ENCODE assay signal across 13 cellular contexts in the genomic region with DNA sequence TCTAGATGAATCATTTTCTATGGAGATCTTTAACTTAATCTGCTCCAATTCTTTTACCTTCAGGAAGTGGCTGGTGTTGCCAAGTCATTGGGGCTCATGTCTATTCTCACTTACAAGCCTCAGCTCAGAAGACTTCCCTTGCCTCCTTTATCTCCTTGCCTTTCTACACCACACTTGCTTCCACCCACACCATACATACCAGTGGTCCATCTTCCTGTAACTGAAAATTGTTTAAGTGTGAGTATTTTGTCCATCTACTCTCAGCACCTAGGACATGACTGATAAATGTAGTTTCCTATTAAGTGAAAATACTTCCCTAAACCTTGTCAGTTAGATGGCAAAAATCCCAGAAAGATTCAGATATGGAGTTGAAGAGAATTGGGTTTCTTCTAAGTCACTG.
A peak's percentile ranks its signal among the peaks of the same experiment; 100 is the strongest.
DNase-seq lines count a peak whose midpoint lies in the region; ATAC-seq and TF ChIP-seq lines count a peak whose summit lies in the region.
"Had no signal": no experiment of that assay in that cellular context is flagged by ENCODE, and none has a peak within 500 bp of the region (broad histone marks: within the 10 kb centered on the region; RNA-seq: fewer than 3 reads in every experiment).

No MANE protein-coding gene starts in this region.

- DNase-seq in AG10803 (ENCODE audit: low read depth): peak; percentile 0
- peak; percentile 8 for DNase-seq in OCI-M1 (lab: John Stamatoyannopoulos, UW)
- peak; percentile 9 for DNase-seq in astrocyte of the hippocampus (ENCODE audit: low read depth, low spot score)
- peak; percentile 11 for DNase-seq in iris pigment epithelial cell (ENCODE audit: low read depth)
- DNase-seq in tibial nerve (ENCODE audit: low spot score in 2 of 2): no peak
- DNase-seq in activated T-cell treated with anti-CD3 and anti-CD28 coated beads, Interleukin-2, amount 50 U/mL, for 48 hours: no peak
- DNase-seq: ACHN; C1 segment of cervical spinal cord; Calu3; CD4-positive, alpha-beta T cell; DMS 273 treated with DMSO at 0.1 percent for 48 hours had no signal

- no peaks in the 10 kb centered on the region for H3K27me3 ChIP-seq in tibial nerve

- peaks cover 0 to 7% (median 0%) of the 10 kb centered on the region in 4 donors for H3K4me1 ChIP-seq in tibial nerve

- no peaks in the 10 kb centered on the region for H3K36me3 ChIP-seq in tibial nerve

- H3K27ac ChIP-seq in tibial nerve: no peak overlapping the region

- no peaks in the 10 kb centered on the region for H3K9me3 ChIP-seq in tibial nerve

- no peak for ATAC-seq in GM21528 (IDR thresholded peaks at IDR 0.05; ENCODE audit: low FRiP score, unreplicated experiment)
- ATAC-seq: HCT116 had no signal

- no peak for TF ChIP-seq POLR2A in tibial nerve (IDR thresholded peaks at IDR 0.05)

- H3K4me3 ChIP-seq in AG10803 (ENCODE audit: low read length): no peak overlapping the region
- H3K4me3 ChIP-seq in tibial nerve: no peak overlapping the region

- TF ChIP-seq EP300 in tibial nerve (IDR thresholded peaks at IDR 0.05): no peak

- TF ChIP-seq CTCF in AG10803 (conservative IDR thresholded peaks at IDR 0.05; ENCODE audit: low read length) (no peak), tibial nerve (IDR thresholded peaks at IDR 0.05) (no peak)

Comparison
In these comparisons a context has a peak if more than half of its experiments do, and no peak if none do; other contexts are left out.
1. DNase-seq: peak in AG10803 (single experiment), OCI-M1 (single experiment), astrocyte of the hippocampus (single experiment) and iris pigment epithelial cell (single experiment); none in tibial nerve (0 of 2) and activated T-cell treated with anti-CD3 and anti-CD28 coated beads, Interleukin-2, amount 50 U/mL, for 48 hours (0 of 2).